Comparison of ENCODE assay signal across 20 cellular contexts in the genomic region with DNA sequence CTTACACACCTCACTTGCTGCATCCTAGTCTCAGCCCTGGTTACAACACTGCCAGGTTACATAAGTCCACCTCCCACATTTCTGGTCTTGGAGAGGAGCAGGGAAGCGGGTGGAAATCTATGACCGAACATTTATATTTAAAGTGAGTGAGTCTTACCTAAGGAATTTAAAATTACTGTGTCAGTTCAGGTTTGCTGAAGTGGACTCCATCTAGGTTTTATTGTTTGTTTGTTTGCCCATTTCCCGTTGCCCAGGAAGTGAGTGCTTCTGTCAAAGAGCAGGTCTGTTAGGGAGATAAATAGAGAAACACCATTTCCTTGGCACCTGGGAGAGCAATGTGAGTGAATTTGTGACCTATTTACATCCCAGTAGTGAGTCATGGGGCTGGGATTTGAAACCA.
A peak's percentile ranks its signal among the peaks of the same experiment; 100 is the strongest.
DNase-seq lines count a peak whose midpoint lies in the region; ATAC-seq and TF ChIP-seq lines count a peak whose summit lies in the region.
"Had no signal": no experiment of that assay in that cellular context is flagged by ENCODE, and none has a peak within 500 bp of the region (broad histone marks: within the 10 kb centered on the region; RNA-seq: fewer than 3 reads in every experiment).

No MANE protein-coding gene starts in this region.

- in situ Hi-C loops in GM13977 (cut with MboI; ENCODE audit: low pct_unique_long_range_greater_than_20kb, low sequenced_read_pairs, unreplicated experiment): no loop called here

- CTCF ChIA-PET in RWPE1 (lab: Yijun Ruan, JAX): no interaction called here

- H3K4me1 ChIP-seq in effector memory CD4-positive, alpha-beta T cell (ENCODE audit: control insufficient read depth, insufficient read depth, low read length, poor library complexity, severe bottlenecking): no peaks in the 10 kb centered on the region

- H3K36me3 ChIP-seq in effector memory CD4-positive, alpha-beta T cell (ENCODE audit: control insufficient read depth, insufficient read depth, low read length): no peaks in the 10 kb centered on the region
- H3K36me3 ChIP-seq: SJCRH30 had no signal

- no peak for TF ChIP-seq CTCF in RWPE1 (conservative IDR thresholded peaks at IDR 0.05; ENCODE audit: low read depth)
- TF ChIP-seq CTCF in GM13977 (IDR thresholded peaks at IDR 0.05; ENCODE audit: extremely low read depth, insufficient read depth, missing control alignments): no peak

- peak; percentile 10 for DNase-seq in COLO668 (lab: John Stamatoyannopoulos, UW; ENCODE audit: unreplicated experiment)
- DNase-seq in HT1080 (ENCODE audit: low read depth): peak; percentile 53
- peak; percentile 40 for DNase-seq in RWPE1 (ENCODE audit: low spot score)
- DNase-seq in left cardiac atrium: peak; percentile 22
- DNase-seq in GM13977 (ENCODE audit: low spot score): no peak
- DNase-seq in effector memory CD4-positive, alpha-beta T cell: no peak
- DNase-seq: activated CD4-positive, alpha-beta T cell treated with anti-CD3 and anti-CD28 coated beads, Interleukin-2, amount 10 ng/mL, durations not matched to agents 7 days and 5 days; activated naive CD8-positive, alpha-beta T cell treated with anti-CD3 and anti-CD28 coated beads for 36 hours; effector CD8-positive, alpha-beta T cell; GOT3; IMR-90; MM.1S; NCI-H1694; posterior cingulate gyrus; SJCRH30 had no signal

- H3K27me3 ChIP-seq in effector memory CD4-positive, alpha-beta T cell (replicated peaks; ENCODE audit: control insufficient read depth, insufficient read depth, low read length, poor library complexity, severe bottlenecking): no peaks in the 10 kb centered on the region
- H3K27me3 ChIP-seq: SJCRH30 had no signal

- no peaks in the 10 kb centered on the region for H3K9me3 ChIP-seq in effector memory CD4-positive, alpha-beta T cell (ENCODE audit: control insufficient read depth, low read length)
- H3K9me3 ChIP-seq: SJCRH30 had no signal

- ATAC-seq in left cardiac atrium (peak; percentile 35 to 82), HG02938 (IDR thresholded peaks at IDR 0.05; ENCODE audit: unreplicated experiment) (no peak), GM19397 (IDR thresholded peaks at IDR 0.05; ENCODE audit: unreplicated experiment) (no peak)
- ATAC-seq: activated T-helper 17 cell treated with anti-CD3 and anti-CD28 coated beads, Interleukin-2, amount 50 U/mL, for 72 hours; GM12878; stimulated activated effector memory CD8-positive, alpha-beta T cell treated with anti-CD3 and anti-CD28 coated beads, Interleukin-12 subunit alpha, Interleukin-12 subunit beta, amount 100 ng/mL, for 72 hours had no signal

- intact Hi-C loops in left cardiac atrium (cut with DNase I): loop anchor here in 1 of 2 donors (5.0 kb wide), 2 partner anchors 101 to 289 kb away; no protein-coding TSS in a partner anchor

- POLR2A ChIA-PET in RWPE1 (lab: Yijun Ruan, JAX; ENCODE audit: low non-redundant PET): no interaction called here

- H3K27ac ChIP-seq in RWPE1: no peak overlapping the region
- no peak overlapping the region for H3K27ac ChIP-seq in effector memory CD4-positive, alpha-beta T cell (ENCODE audit: insufficient read depth, low read length, poor library complexity, severe bottlenecking)
- H3K27ac ChIP-seq: SJCRH30 had no signal

- H3K4me3 ChIP-seq in effector memory CD4-positive, alpha-beta T cell (ENCODE audit: insufficient read depth, low read depth, low read length, poor library complexity, severe bottlenecking): no peak overlapping the region
- H3K4me3 ChIP-seq: GM12878, SJCRH30 had no signal

Comparison
In these comparisons a context has a peak if more than half of its experiments do, and no peak if none do; other contexts are left out.
1. DNase-seq: peak in COLO668 (single experiment), HT1080 (single experiment), RWPE1 (single experiment) and left cardiac atrium (single experiment); none in GM13977 (single experiment) and effector memory CD4-positive, alpha-beta T cell (0 of 3).
2. ATAC-seq: peak in left cardiac atrium (2 of 2); none in HG02938 (single experiment) and GM19397 (single experiment).